ENCODE assay signal across 30 cellular contexts in genomic region chr3:88336894-88337293, GRCh38.
"Had no signal": no experiment of that assay in that cellular context is flagged by ENCODE, and none has a peak within 500 bp of the region (broad histone marks: within the 10 kb centered on the region; RNA-seq: fewer than 3 reads in every experiment).

No MANE protein-coding gene starts in this region.

- H3K27ac ChIP-seq: adrenal gland, ascending aorta, body of pancreas, brain microvascular endothelial cell, breast epithelium, cardiac muscle cell had no signal

- H3K4me3 ChIP-seq: adrenal gland, ascending aorta, body of pancreas, breast epithelium, cardiac muscle cell had no signal

- H3K36me3 ChIP-seq: adrenal gland, ascending aorta, brain microvascular endothelial cell, breast epithelium, cardiac muscle cell had no signal

- H3K9me3 ChIP-seq: adrenal gland, body of pancreas had no signal

- H3K4me1 ChIP-seq: adrenal gland, ascending aorta, body of pancreas, breast epithelium had no signal

- H3K27me3 ChIP-seq: adrenal gland, ascending aorta, body of pancreas, brain microvascular endothelial cell, breast epithelium, cardiac muscle cell had no signal

- DNase-seq: activated effector memory CD4-positive, alpha-beta T cell treated with anti-CD3 and anti-CD28 coated beads, Interleukin-2, amount 50 U/mL, for 16 hours; activated effector memory CD4-positive, alpha-beta T cell treated with Interleukin-2 at 50 U/mL for 16 hours; activated gamma-delta T cell; activated gamma-delta T cell treated with Interleukin-2 at 50 U/mL for 16 hours; activated naive CD4-positive, alpha-beta T cell; activated naive CD4-positive, alpha-beta T cell treated with anti-CD3 and anti-CD28 coated beads for 36 hours; activated naive CD4-positive, alpha-beta T cell treated with anti-CD3 and anti-CD28 coated beads, Interleukin-2, amount 10 ng/mL, durations not matched to agents 7 days and 5 days; activated naive CD4-positive, alpha-beta T cell treated with anti-CD3 and anti-CD28 coated beads, Interleukin-2, amount 50 U/mL, for 16 hours; activated naive CD4-positive, alpha-beta T cell treated with Interleukin-2 at 50 U/mL for 16 hours; activated naive CD8-positive, alpha-beta T cell treated with anti-CD3 and anti-CD28 coated beads for 36 hours; activated naive CD8-positive, alpha-beta T cell treated with anti-CD3 and anti-CD28 coated beads, Interleukin-2, amount 10 ng/mL, durations not matched to agents 7 days and 5 days; activated naive CD8-positive, alpha-beta T cell treated with anti-CD3 and anti-CD28 coated beads, Interleukin-2, amount 50 U/mL, for 24 hours; activated T-cell treated with anti-CD3 and anti-CD28 coated beads, Interleukin-2, amount 50 U/mL, for 1 hour; activated T-cell treated with anti-CD3 and anti-CD28 coated beads, Interleukin-2, amount 50 U/mL, for 24 hours; activated T-cell treated with anti-CD3 and anti-CD28 coated beads, Interleukin-2, amount 50 U/mL, for 4 hours; activated T-cell treated with anti-CD3 and anti-CD28 coated beads, Interleukin-2, amount 50 U/mL, for 48 hours; activated T-cell treated with anti-CD3 and anti-CD28 coated beads, Interleukin-2, amount 50 U/mL, for 72 hours; adrenal gland; amniotic stem cell; amygdala; anterior cingulate cortex; aorta; body of pancreas; brain microvascular endothelial cell; caudate nucleus; central memory CD4-positive, alpha-beta T cell; cerebellar nuclear complex had no signal
